Comparison of ENCODE assay signal across 37 cellular contexts in genomic region chrX:49812177-49812576, GRCh38. TPM values are rescaled to one million over a fixed set of nuclear protein-coding genes. Genes with fewer than 3 reads are reported as not detected.
"Had no signal": no experiment of that assay in that cellular context is flagged by ENCODE, and none has a peak within 500 bp of the region (broad histone marks: within the 10 kb centered on the region; RNA-seq: fewer than 3 reads in every experiment).

No MANE protein-coding gene starts in this region.

- H3K27me3 Mint-ChIP-seq: activated CD4-positive, alpha-beta T cell treated with anti-CD3 and anti-CD28 coated beads, Interleukin-2, amount 10 ng/mL, durations not matched to agents 24 days and 14 days; activated CD8-positive, alpha-beta memory T cell treated with anti-CD3 and anti-CD28 coated beads, Interleukin-2, amount 10 ng/mL, durations not matched to agents 7 days and 5 days; activated naive CD4-positive, alpha-beta T cell treated with anti-CD3 and anti-CD28 coated beads, Interleukin-2, amount 10 ng/mL, durations not matched to agents 7 days and 5 days; activated naive CD4-positive, alpha-beta T cell treated with anti-CD3 and anti-CD28 coated beads, Interleukin-2, amount 50 U/mL, for 24 hours; brain had no signal

- H3K27ac Mint-ChIP-seq: activated B cell treated with CpG ODN at 0.5 μM for 24 hours; activated CD4-positive, alpha-beta memory T cell treated with anti-CD3 and anti-CD28 coated beads, Interleukin-2, amount 10 ng/mL, durations not matched to agents 7 days and 5 days; activated CD4-positive, alpha-beta T cell treated with anti-CD3 and anti-CD28 coated beads, Interleukin-2, amount 10 ng/mL, durations not matched to agents 24 days and 14 days; activated CD8-positive, alpha-beta memory T cell treated with anti-CD3 and anti-CD28 coated beads, Interleukin-2, amount 10 ng/mL, durations not matched to agents 7 days and 5 days; activated CD8-positive, alpha-beta T cell treated with anti-CD3 and anti-CD28 coated beads, Interleukin-2, amount 10 ng/mL, durations not matched to agents 7 days and 5 days; activated naive CD4-positive, alpha-beta T cell treated with anti-CD3 and anti-CD28 coated beads, Interleukin-2, amount 10 ng/mL, durations not matched to agents 7 days and 5 days; activated naive CD4-positive, alpha-beta T cell treated with anti-CD3 and anti-CD28 coated beads, Interleukin-2, amount 50 U/mL, for 24 hours; activated naive CD8-positive, alpha-beta T cell; activated naive CD8-positive, alpha-beta T cell treated with anti-CD3 and anti-CD28 coated beads, Interleukin-2, amount 10 ng/mL, durations not matched to agents 7 days and 5 days; activated naive CD8-positive, alpha-beta T cell treated with anti-CD3 and anti-CD28 coated beads, Interleukin-2, amount 50 U/mL, for 24 hours; activated T-cell treated with anti-CD3 and anti-CD28 coated beads, Interleukin-2, amount 50 U/mL, for 24 hours; activated T-helper 2 cell treated with anti-CD3 and anti-CD28 coated beads, Interferon-gamma antibody, Interleukin-2, Interleukin-4, amounts not matched to agents 10 μg/mL and 5 μg/mL and 100 μg/mL, durations not matched to agents 14 hours and 24 hours and 36 hours; brain; T-helper 1 cell treated with Interleukin-12 subunit alpha and Interleukin-12 subunit beta and Interleukin-4 antibody, amounts not matched to agents 30 μg/mL and 1 μg/mL, for 36 hours; T-helper 2 cell treated with Interferon-gamma antibody and Interleukin-4, amounts not matched to agents 5 μg/mL and 100 μg/mL, for 36 hours had no signal

- H3K4me1 Mint-ChIP-seq: activated B cell treated with CpG ODN at 0.5 μM for 24 hours; activated CD4-positive, alpha-beta memory T cell treated with anti-CD3 and anti-CD28 coated beads, Interleukin-2, amount 10 ng/mL, durations not matched to agents 7 days and 5 days; activated CD4-positive, alpha-beta T cell treated with anti-CD3 and anti-CD28 coated beads, Interleukin-2, amount 10 ng/mL, durations not matched to agents 24 days and 14 days; activated CD8-positive, alpha-beta memory T cell treated with anti-CD3 and anti-CD28 coated beads, Interleukin-2, amount 10 ng/mL, durations not matched to agents 7 days and 5 days; activated naive CD4-positive, alpha-beta T cell treated with anti-CD3 and anti-CD28 coated beads, Interleukin-2, amount 10 ng/mL, durations not matched to agents 7 days and 5 days; activated naive CD4-positive, alpha-beta T cell treated with anti-CD3 and anti-CD28 coated beads, Interleukin-2, amount 50 U/mL, for 24 hours; activated naive CD8-positive, alpha-beta T cell treated with anti-CD3 and anti-CD28 coated beads, Interleukin-2, amount 10 ng/mL, durations not matched to agents 7 days and 5 days; activated naive CD8-positive, alpha-beta T cell treated with anti-CD3 and anti-CD28 coated beads, Interleukin-2, amount 50 U/mL, for 24 hours; brain; central memory CD8-positive, alpha-beta T cell had no signal

- DNase-seq: activated B cell treated with CpG ODN at 0.5 μM for 24 hours; activated CD4-positive, alpha-beta memory T cell treated with anti-CD3 and anti-CD28 coated beads, Interleukin-2, amount 10 ng/mL, durations not matched to agents 7 days and 5 days; activated CD4-positive, alpha-beta T cell treated with anti-CD3 and anti-CD28 coated beads for 4 hours; activated CD4-positive, alpha-beta T cell treated with anti-CD3 and anti-CD28 coated beads, Interleukin-2, amount 10 ng/mL, durations not matched to agents 24 days and 14 days; activated CD4-positive, alpha-beta T cell treated with anti-CD3 and anti-CD28 coated beads, Interleukin-2, amount 50 U/mL, for 48 hours; activated CD4-positive, CD25-positive, alpha-beta regulatory T cell treated with anti-CD3 and anti-CD28 coated beads, Interleukin-2, amount 50 U/mL, for 72 hours; activated CD8-positive, alpha-beta memory T cell treated with anti-CD3 and anti-CD28 coated beads for 24 hours; activated CD8-positive, alpha-beta memory T cell treated with anti-CD3 and anti-CD28 coated beads, Interleukin-2, amount 10 ng/mL, durations not matched to agents 7 days and 5 days; activated CD8-positive, alpha-beta memory T cell treated with anti-CD3 and anti-CD28 coated beads, Interleukin-2, amount 50 U/mL, for 48 hours; activated CD8-positive, alpha-beta T cell treated with anti-CD3 and anti-CD28 coated beads, Interleukin-2, amount 10 ng/mL, durations not matched to agents 7 days and 5 days; activated effector memory CD4-positive, alpha-beta T cell treated with Interleukin-2 at 50 U/mL for 16 hours; activated gamma-delta T cell; activated naive CD4-positive, alpha-beta T cell treated with anti-CD3 and anti-CD28 coated beads, Interleukin-2, amount 10 ng/mL, durations not matched to agents 7 days and 5 days; activated naive CD4-positive, alpha-beta T cell treated with Interleukin-2 at 50 U/mL for 16 hours; activated naive CD8-positive, alpha-beta T cell treated with anti-CD3 and anti-CD28 coated beads, Interleukin-2, amount 10 ng/mL, durations not matched to agents 7 days and 5 days; activated naive CD8-positive, alpha-beta T cell treated with anti-CD3 and anti-CD28 coated beads, Interleukin-2, amount 50 U/mL, for 24 hours; activated T-cell treated with anti-CD3 and anti-CD28 coated beads, Interleukin-2, amount 50 U/mL, for 24 hours; activated T-cell treated with anti-CD3 and anti-CD28 coated beads, Interleukin-2, amount 50 U/mL, for 48 hours; amygdala; anterior cingulate cortex; caudate nucleus; cerebellar nuclear complex; T-helper 1 cell; T-helper 2 cell; T-helper 9 cell had no signal

- H3K36me3 Mint-ChIP-seq: activated CD8-positive, alpha-beta memory T cell treated with anti-CD3 and anti-CD28 coated beads, Interleukin-2, amount 10 ng/mL, durations not matched to agents 7 days and 5 days; activated naive CD4-positive, alpha-beta T cell treated with anti-CD3 and anti-CD28 coated beads, Interleukin-2, amount 10 ng/mL, durations not matched to agents 7 days and 5 days; activated naive CD8-positive, alpha-beta T cell treated with anti-CD3 and anti-CD28 coated beads, Interleukin-2, amount 10 ng/mL, durations not matched to agents 7 days and 5 days; brain had no signal

- H3K27ac ChIP-seq: ascending aorta, cardiac muscle cell, VCaP had no signal

- H3K4me3 ChIP-seq: ascending aorta, cardiac muscle cell had no signal

- H3K36me3 ChIP-seq: ascending aorta, cardiac muscle cell had no signal

- H3K4me3 Mint-ChIP-seq: activated B cell treated with CpG ODN at 0.5 μM for 24 hours; activated CD4-positive, alpha-beta memory T cell treated with anti-CD3 and anti-CD28 coated beads, Interleukin-2, amount 10 ng/mL, durations not matched to agents 7 days and 5 days; activated CD4-positive, alpha-beta T cell treated with anti-CD3 and anti-CD28 coated beads, Interleukin-2, amount 10 ng/mL, durations not matched to agents 24 days and 14 days; activated CD8-positive, alpha-beta memory T cell treated with anti-CD3 and anti-CD28 coated beads, Interleukin-2, amount 10 ng/mL, durations not matched to agents 7 days and 5 days; activated CD8-positive, alpha-beta T cell treated with anti-CD3 and anti-CD28 coated beads, Interleukin-2, amount 10 ng/mL, durations not matched to agents 7 days and 5 days; activated naive CD4-positive, alpha-beta T cell treated with anti-CD3 and anti-CD28 coated beads, Interleukin-2, amount 10 ng/mL, durations not matched to agents 7 days and 5 days; activated naive CD4-positive, alpha-beta T cell treated with anti-CD3 and anti-CD28 coated beads, Interleukin-2, amount 50 U/mL, for 24 hours; activated naive CD8-positive, alpha-beta T cell; activated naive CD8-positive, alpha-beta T cell treated with anti-CD3 and anti-CD28 coated beads, Interleukin-2, amount 10 ng/mL, durations not matched to agents 7 days and 5 days; activated naive CD8-positive, alpha-beta T cell treated with anti-CD3 and anti-CD28 coated beads, Interleukin-2, amount 50 U/mL, for 24 hours; activated T-cell treated with anti-CD3 and anti-CD28 coated beads, Interleukin-2, amount 50 U/mL, for 24 hours; brain; central memory CD8-positive, alpha-beta T cell; T-helper 1 cell treated with Interleukin-12 subunit alpha and Interleukin-12 subunit beta and Interleukin-4 antibody, amounts not matched to agents 30 μg/mL and 1 μg/mL, for 36 hours; T-helper 2 cell treated with Interferon-gamma antibody and Interleukin-4, amounts not matched to agents 5 μg/mL and 100 μg/mL, for 36 hours had no signal

- H3K4me1 ChIP-seq: ascending aorta had no signal

- H3K9me3 ChIP-seq: ascending aorta had no signal

- H3K27me3 ChIP-seq: ascending aorta, cardiac muscle cell had no signal

- H3K9me3 Mint-ChIP-seq: activated B cell treated with CpG ODN at 0.5 μM for 24 hours; activated CD4-positive, alpha-beta memory T cell treated with anti-CD3 and anti-CD28 coated beads, Interleukin-2, amount 10 ng/mL, durations not matched to agents 7 days and 5 days; activated CD4-positive, alpha-beta T cell treated with anti-CD3 and anti-CD28 coated beads, Interleukin-2, amount 10 ng/mL, durations not matched to agents 24 days and 14 days; activated naive CD4-positive, alpha-beta T cell treated with anti-CD3 and anti-CD28 coated beads, Interleukin-2, amount 50 U/mL, for 24 hours; activated naive CD8-positive, alpha-beta T cell treated with anti-CD3 and anti-CD28 coated beads, Interleukin-2, amount 10 ng/mL, durations not matched to agents 7 days and 5 days; activated naive CD8-positive, alpha-beta T cell treated with anti-CD3 and anti-CD28 coated beads, Interleukin-2, amount 50 U/mL, for 24 hours; activated T-helper 2 cell treated with anti-CD3 and anti-CD28 coated beads, Interferon-gamma antibody, Interleukin-2, Interleukin-4, amounts not matched to agents 10 μg/mL and 5 μg/mL and 100 μg/mL, durations not matched to agents 14 hours and 24 hours and 36 hours; central memory CD8-positive, alpha-beta T cell; T-helper 1 cell treated with Interleukin-12 subunit alpha and Interleukin-12 subunit beta and Interleukin-4 antibody, amounts not matched to agents 30 μg/mL and 1 μg/mL, for 36 hours; T-helper 2 cell treated with Interferon-gamma antibody and Interleukin-4, amounts not matched to agents 5 μg/mL and 100 μg/mL, for 36 hours had no signal

RNA-seq across cellular contexts. Expression of gene PAGE4, which starts 16.9 kb away (rescaled TPM):
- total RNA-seq: activated B cell treated with CpG ODN at 0.5 μM for 24 hours; activated CD4-positive, alpha-beta memory T cell treated with anti-CD3 and anti-CD28 coated beads, Interleukin-2, amount 10 ng/mL, durations not matched to agents 7 days and 5 days; activated CD4-positive, alpha-beta T cell treated with anti-CD3 and anti-CD28 coated beads, Interleukin-2, amount 10 ng/mL, durations not matched to agents 24 days and 14 days; activated CD8-positive, alpha-beta memory T cell treated with anti-CD3 and anti-CD28 coated beads, Interleukin-2, amount 10 ng/mL, durations not matched to agents 7 days and 5 days; activated CD8-positive, alpha-beta T cell treated with anti-CD3 and anti-CD28 coated beads, Interleukin-2, amount 10 ng/mL, durations not matched to agents 7 days and 5 days; activated naive CD8-positive, alpha-beta T cell treated with anti-CD3 and anti-CD28 coated beads, Interleukin-2, amount 10 ng/mL, durations not matched to agents 7 days and 5 days; activated T-helper 2 cell treated with anti-CD3 and anti-CD28 coated beads, Interferon-gamma antibody, Interleukin-2, Interleukin-4, amounts not matched to agents 10 μg/mL and 5 μg/mL and 100 μg/mL, durations not matched to agents 14 hours and 24 hours and 36 hours; ascending aorta; bronchial epithelial cell; cardiac muscle cell had no signal
- polyA plus RNA-seq: adipose tissue, cardiac muscle cell had no signal
